10 cellular contexts compared by ENCODE assay signal in genomic region chr5:55633574-55634203, GRCh38.
DNase-seq lines count a peak whose midpoint lies in the region; ATAC-seq and TF ChIP-seq lines count a peak whose summit lies in the region.
"Had no signal": no experiment of that assay in that cellular context is flagged by ENCODE, and none has a peak within 500 bp of the region (broad histone marks: within the 10 kb centered on the region; RNA-seq: fewer than 3 reads in every experiment).

No MANE protein-coding gene starts in this region.

- H2AK5ac ChIP-seq in neuronal stem cell (ENCODE audit: low read depth, low read length): no peak overlapping the region

- H3K4ac ChIP-seq in neuronal stem cell (ENCODE audit: low read length): no peak overlapping the region

- WGBS in stomach, 5 donors: 33 to 54% (median 46%) methylated on average over 4 of the region's 4 CpGs
- no CpG with 5 or more reads among the region's 4 CpGs for WGBS in neuronal stem cell (ENCODE audit: extremely low coverage in 2 of 2, insufficient read length in 2 of 2, insufficient replicate concordance in 1 of 2), 2 donors

- peaks cover 24% of the 10 kb centered on the region for H3K4me1 ChIP-seq in cardiac muscle cell (ENCODE audit: low read depth)
- peaks cover 35 to 59% (median 53%) of the 10 kb centered on the region in 4 donors for H3K4me1 ChIP-seq in stomach
- H3K4me1 ChIP-seq in neuronal stem cell (ENCODE audit: control insufficient read depth in 2 of 2, insufficient read depth in 1 of 2, low read depth in 1 of 2, low read length in 2 of 2): peaks cover 1 to 2% of the 10 kb centered on the region in 2 donors

- H3K9me3 ChIP-seq in cardiac muscle cell (ENCODE audit: low read depth) (no peaks in the 10 kb centered on the region), stomach (no peaks in the 10 kb centered on the region), neuronal stem cell (replicated peaks in 1 of 2; ENCODE audit: control insufficient read depth in 2 of 2, insufficient read depth in 1 of 2, low read depth in 1 of 2, low read length in 2 of 2) (no peaks in the 10 kb centered on the region)

- H3K27ac ChIP-seq in cardiac muscle cell (peak overlapping the region; percentile 60), stomach (peak overlapping the region in 4 of 5 donors; percentile 35 to 71 (median 58)), neuronal stem cell (replicated peaks; ENCODE audit: low read length) (no peak overlapping the region)

- H3K9me3 Mint-ChIP-seq in T-cell: no peaks in the 10 kb centered on the region
- H3K9me3 Mint-ChIP-seq: IgD-negative memory B cell had no signal

- no peak for TF ChIP-seq CTCF in cardiac muscle cell (IDR thresholded peaks at IDR 0.05; ENCODE audit: low read depth, low read length)
- no peak for TF ChIP-seq CTCF in stomach (IDR thresholded peaks at IDR 0.05)
- TF ChIP-seq CTCF in GM10266 (IDR thresholded peaks at IDR 0.05; ENCODE audit: control insufficient read depth, insufficient read depth, low read depth, missing control alignments): no peak

- H4K8ac ChIP-seq in neuronal stem cell (ENCODE audit: low read depth, low read length): no peak overlapping the region

- intact Hi-C loops in stomach (cut with DNase I; ENCODE audit: low total_unique reads): no loop called here

- CTCF ChIA-PET in T-cell (lab: Charles Lee): no interaction called here

- H3K27ac Mint-ChIP-seq in T-cell: peak overlapping the region; percentile 48 to 56
- H3K27ac Mint-ChIP-seq: activated CD4-positive, alpha-beta T cell treated with anti-CD3 and anti-CD28 coated beads for 36 hours; IgD-negative memory B cell had no signal

- no peak overlapping the region for H2AFZ ChIP-seq in neuronal stem cell (ENCODE audit: low read length)

- H4K91ac ChIP-seq in neuronal stem cell (ENCODE audit: low read depth, low read length, poor library complexity): no peak overlapping the region

- H3K36me3 ChIP-seq in cardiac muscle cell (no peaks in the 10 kb centered on the region), stomach (no peaks in the 10 kb centered on the region), neuronal stem cell (replicated peaks in 1 of 2; ENCODE audit: control insufficient read depth in 2 of 2, insufficient read depth in 2 of 2, low read length in 2 of 2) (peaks cover 0 to 1% of the 10 kb centered on the region in 2 donors)

- H3K27me3 ChIP-seq in cardiac muscle cell (no peaks in the 10 kb centered on the region), stomach (no peaks in the 10 kb centered on the region), neuronal stem cell (ENCODE audit: control insufficient read depth in 3 of 3, insufficient read depth in 3 of 3, low read depth in 1 of 3, low read length in 3 of 3) (no peaks in the 10 kb centered on the region)

- no peak overlapping the region for H2BK15ac ChIP-seq in neuronal stem cell (ENCODE audit: low read length)

- no peak for TF ChIP-seq POLR2A in stomach (IDR thresholded peaks at IDR 0.05)

- POLR2A ChIA-PET in T-cell (lab: Charles Lee): no interaction called here

- H3K36me3 Mint-ChIP-seq in T-cell: peaks cover 36% of the 10 kb centered on the region

- H3K18ac ChIP-seq in neuronal stem cell (ENCODE audit: low read length): no peak overlapping the region

- H3K4me2 ChIP-seq in neuronal stem cell (ENCODE audit: insufficient read depth, low read length, poor library complexity, severe bottlenecking): no peak overlapping the region

- H3K4me3 Mint-ChIP-seq in T-cell: peak overlapping the region in 1 of 3 donors; percentile 59
- H3K4me3 Mint-ChIP-seq: activated CD4-positive, alpha-beta T cell treated with anti-CD3 and anti-CD28 coated beads for 36 hours; IgD-negative memory B cell had no signal

- no peaks in the 10 kb centered on the region for H3K79me1 ChIP-seq in neuronal stem cell (ENCODE audit: low read depth, low read length)

- H3K4me3 ChIP-seq in cardiac muscle cell (no peak overlapping the region), stomach (no peak overlapping the region), neuronal stem cell (ENCODE audit: low read length in 2 of 2) (no peak overlapping the region)

- no peak overlapping the region for H3K9ac ChIP-seq in neuronal stem cell (ENCODE audit: low read depth, low read length, poor library complexity)

- DNase-seq in NCI-H345 (lab: John Stamatoyannopoulos, UW) (peak; percentile 3), NCI-H345 treated with DMSO at 0.1 percent for 48 hours (lab: John Stamatoyannopoulos, UW; ENCODE audit: unreplicated experiment) (no peak), T-cell (no peak), cardiac muscle cell (ENCODE audit: low read depth in 1 of 2, low spot score in 1 of 2) (peak; percentile 43 to 44), stomach (no peak), GM10266 (ENCODE audit: extremely low spot score) (no peak), neuronal stem cell (ENCODE audit: low spot score) (no peak)
- DNase-seq in stimulated activated CD4-positive, alpha-beta T cell treated with anti-CD3 and anti-CD28 coated beads, Interleukin-4, amount 100 ng/mL, for 4 hours: no peak
- DNase-seq: activated CD4-positive, alpha-beta T cell treated with anti-CD3 and anti-CD28 coated beads for 36 hours had no signal

- H2BK12ac ChIP-seq in neuronal stem cell (ENCODE audit: low read length): no peak overlapping the region

- H3K27me3 Mint-ChIP-seq in T-cell: no peaks in the 10 kb centered on the region
- H3K27me3 Mint-ChIP-seq: activated CD4-positive, alpha-beta T cell treated with anti-CD3 and anti-CD28 coated beads for 36 hours; IgD-negative memory B cell had no signal

- peaks cover 7 to 11% (median 9%) of the 10 kb centered on the region in 3 donors for H3K4me1 Mint-ChIP-seq in T-cell

- no peak for TF ChIP-seq EP300 in stomach (IDR thresholded peaks at IDR 0.05)

- ATAC-seq in T-cell (replicated peaks in 1 of 4): no peak
- ATAC-seq: activated CD4-positive, alpha-beta T cell treated with anti-CD3 and anti-CD28 coated beads for 36 hours had no signal

- H2BK120ac ChIP-seq in neuronal stem cell (ENCODE audit: low read depth, low read length): no peak overlapping the region

- H3K14ac ChIP-seq in neuronal stem cell (ENCODE audit: low read length): no peak overlapping the region

- H2BK5ac ChIP-seq in neuronal stem cell (ENCODE audit: low read length): no peak overlapping the region

- no peak overlapping the region for H3K23ac ChIP-seq in neuronal stem cell (ENCODE audit: low read depth, low read length, poor library complexity)

Comparison
In these comparisons a context has a peak if more than half of its experiments do, and no peak if none do; other contexts are left out.
1. DNase-seq: peak in NCI-H345 (single experiment) and cardiac muscle cell (2 of 2); none in NCI-H345 treated with DMSO at 0.1 percent for 48 hours (single experiment), T-cell (0 of 34), stomach (single experiment), GM10266 (single experiment), neuronal stem cell (single experiment) and stimulated activated CD4-positive, alpha-beta T cell treated with anti-CD3 and anti-CD28 coated beads, Interleukin-4, amount 100 ng/mL, for 4 hours (0 of 2).